In genomic region chr2:110677530-110678456, GRCh38 we compare ENCODE assay signal across 8 cellular contexts.
A peak's percentile ranks its signal among the peaks of the same experiment; 100 is the strongest.
DNase-seq lines count a peak whose midpoint lies in the region; ATAC-seq and TF ChIP-seq lines count a peak whose summit lies in the region.

BUB1 (minus strand) TSS chr2:110678063; CDS start chr2:110677995, 68 bp downstream.

- CTCF ChIA-PET in AG04449 (lab: Yijun Ruan, JAX), result interaction anchor here (0.8 kb wide), 1 partner anchor 79 kb away, joined by 3 read pairs; no protein-coding TSS in a partner anchor

- DNase-seq in AG04449 (ENCODE audit: low read depth, low spot score), result peak; percentile 72
- DNase-seq in NCI-H2227 treated with DMSO at 0.1 percent for 48 hours (lab: John Stamatoyannopoulos, UW), result peak; percentile 91
- peak; percentile 98 for DNase-seq in cardiac fibroblast (ENCODE audit: low read depth in 2 of 2)
- peak; percentile 99 for DNase-seq in iPS-NIHi7 (ENCODE audit: extremely low spot score)
- peak; percentile 94 for DNase-seq in smooth muscle cell of the brain vasculature (ENCODE audit: low read depth, low spot score)

- H3K4me3 ChIP-seq in AG04449 (ENCODE audit: low read depth, low read length) (peak within 1 kb of the TSS; percentile 80), WI38 (ENCODE audit: low read depth, low read length) (peak within 1 kb of the TSS; percentile 92), cardiac fibroblast (replicated peaks in 1 of 2; ENCODE audit: low read depth in 2 of 2, low read length in 2 of 2) (peak within 1 kb of the TSS; percentile 75 to 81)

- no peak for TF ChIP-seq CTCF in AG04449 (IDR thresholded peaks at IDR 0.05; ENCODE audit: insufficient read depth, low read length, missing control alignments)
- TF ChIP-seq CTCF in WI38 (IDR thresholded peaks at IDR 0.05; ENCODE audit: low read depth, low read length), result no peak
- no peak for TF ChIP-seq CTCF in cardiac fibroblast (IDR thresholded peaks at IDR 0.05; ENCODE audit: low read depth, low read length)

- POLR2A ChIA-PET in AG04449 (lab: Yijun Ruan, JAX), result no interaction called here

- peak; percentile 82 for ATAC-seq in GM18907 (IDR thresholded peaks at IDR 0.05; ENCODE audit: unreplicated experiment)
- ATAC-seq in HG03159 (IDR thresholded peaks at IDR 0.05; ENCODE audit: unreplicated experiment), result peak; percentile 72

Comparison
In these comparisons a context has a peak if more than half of its experiments do, and no peak if none do; other contexts are left out.
1. Peak in every context shown above with its lines: DNase-seq, ATAC-seq and H3K4me3 ChIP-seq.